Comparison of ENCODE assay signal across 1 cellular context in genomic region chr13:79480954-79481684, GRCh38.
TF ChIP-seq lines count a peak whose summit lies in the region.

TSS of gene NDFIP2 (plus strand) at chr13:79481155. CDS start at chr13:79481204, 49 bp downstream.

TF ChIP-seq in GM12878, 131 proteins besides CTCF, POLR2A, EP300 and RAD21 (continued from another document and continues in another):
- TF ChIP-seq CUX1 (IDR thresholded peaks at IDR 0.05; ENCODE audit: insufficient replicate concordance, low read depth, low read length) (no peak), KDM1A (IDR thresholded peaks at IDR 0.05; ENCODE audit: borderline replicate concordance) (no peak), SUZ12 (IDR thresholded peaks at IDR 0.05; ENCODE audit: unreplicated experiment) (no peak), BACH1 (IDR thresholded peaks at IDR 0.05; ENCODE audit: borderline replicate concordance) (peak; percentile 60), NRF1 (conservative IDR thresholded peaks at IDR 0.05; ENCODE audit: low read depth, low read length) (peak; percentile 60), RELA (IDR thresholded peaks at IDR 0.05; ENCODE audit: borderline replicate concordance, partially characterized antibody) (no peak), EGR1 (IDR thresholded peaks at IDR 0.05; ENCODE audit: borderline replicate concordance in 1 of 2, low read depth in 2 of 2, low read length in 2 of 2) (peak in 1 of 2 experiments; percentile 68; a peak in 1 of 3 replicates), ZNF384 (IDR thresholded peaks at IDR 0.05; ENCODE audit: borderline replicate concordance, low read depth, low read length) (no peak), E2F8 (IDR thresholded peaks at IDR 0.05; ENCODE audit: low read depth, partially characterized antibody) (no peak), HDAC6 (IDR thresholded peaks at IDR 0.05; ENCODE audit: unreplicated experiment) (no peak), FOS (IDR thresholded peaks at IDR 0.05; ENCODE audit: borderline replicate concordance, extremely low read depth, insufficient read length) (no peak), ZBTB11 (CRISPR knock-in tag; IDR thresholded peaks at IDR 0.05) (peak; percentile 43; the same call in 1 of the 2 replicates), USF2 (IDR thresholded peaks at IDR 0.05; ENCODE audit: borderline replicate concordance, low read depth, low read length) (no peak), ELK1 (IDR thresholded peaks at IDR 0.05; ENCODE audit: low read depth, low read length) (peak; percentile 69; the same call in 1 of the 2 replicates), MYC (IDR thresholded peaks at IDR 0.05; ENCODE audit: insufficient read depth, insufficient read length, insufficient replicate concordance, low read length, severe bottlenecking) (peak; percentile 19), MEF2B (IDR thresholded peaks at IDR 0.05; ENCODE audit: partially characterized antibody, poor library complexity, severe bottlenecking) (no peak), ZBTB33 (IDR thresholded peaks at IDR 0.05) (no peak; the same call in 1 of the 2 replicates), BCL3 (IDR thresholded peaks at IDR 0.05; ENCODE audit: borderline replicate concordance, insufficient read depth, low read depth, low read length, poor library complexity, severe bottlenecking) (no peak), CEBPZ (IDR thresholded peaks at IDR 0.05; ENCODE audit: low read depth, low read length) (no peak), KAT2A (conservative IDR thresholded peaks at IDR 0.05; ENCODE audit: control insufficient read depth, low read depth, low read length) (no peak), E4F1 (IDR thresholded peaks at IDR 0.05; ENCODE audit: borderline replicate concordance, partially characterized antibody) (peak; percentile 96), MEF2A (IDR thresholded peaks at IDR 0.05; ENCODE audit: insufficient read depth, low read depth, low read length) (no peak), SMARCA5 (IDR thresholded peaks at IDR 0.05) (peak; percentile 41; the same call in 1 of the 2 replicates), RBBP5 (conservative IDR thresholded peaks at IDR 0.05) (no peak), STAT3 (IDR thresholded peaks at IDR 0.05; ENCODE audit: low read depth, low read length) (no peak), POLR2AphosphoS2 (IDR thresholded peaks at IDR 0.05; ENCODE audit: low read depth, low read length) (0 out of 2 replicates have a peak, but pooled peaks have one; percentile 31), SIX5 (IDR thresholded peaks at IDR 0.05; ENCODE audit: low read depth, low read length, severe bottlenecking) (no peak), SP1 (IDR thresholded peaks at IDR 0.05; ENCODE audit: low read depth, low read length) (peak; percentile 15), ETV6 (conservative IDR thresholded peaks at IDR 0.05 in 1 of 2, IDR thresholded peaks at IDR 0.05 in 1 of 2; ENCODE audit: borderline replicate concordance in 1 of 2, low read depth in 1 of 2) (peak in 1 of 2 experiments; percentile 96; a peak in 2 of 4 replicates), ZNF207 (IDR thresholded peaks at IDR 0.05; ENCODE audit: borderline replicate concordance) (no peak)
